Comparison of ENCODE assay signal across 11 cellular contexts in genomic region chr7:3260425-3260762, GRCh38. TPM values are rescaled to one million over a fixed set of nuclear protein-coding genes. Genes with fewer than 3 reads are reported as not detected.
A peak's percentile ranks its signal among the peaks of the same experiment; 100 is the strongest.
DNase-seq lines count a peak whose midpoint lies in the region; ATAC-seq and TF ChIP-seq lines count a peak whose summit lies in the region.
"Had no signal": no experiment of that assay in that cellular context is flagged by ENCODE, and none has a peak within 500 bp of the region (broad histone marks: within the 10 kb centered on the region; RNA-seq: fewer than 3 reads in every experiment).

No MANE protein-coding gene starts in this region.

- H3K4me2 ChIP-seq in osteoblast (ENCODE audit: insufficient read depth, low read length): peak overlapping the region; percentile 68

- H3K79me2 ChIP-seq in osteoblast (ENCODE audit: insufficient read depth, low read length): no peaks in the 10 kb centered on the region

- H3K36me3 ChIP-seq in BJ (ENCODE audit: control insufficient read depth, insufficient read depth, low read length) (no peaks in the 10 kb centered on the region), osteoblast (ENCODE audit: insufficient read depth, low read length) (no peaks in the 10 kb centered on the region)

- H3K9me3 ChIP-seq in osteoblast (ENCODE audit: low read depth, low read length): no peaks in the 10 kb centered on the region

- CTCF ChIA-PET in BJ (lab: Yijun Ruan, JAX): no interaction called here

- H3K4me1 ChIP-seq in osteoblast (ENCODE audit: insufficient read depth, low read length): no peaks in the 10 kb centered on the region

- ATAC-seq in HG03469 (IDR thresholded peaks at IDR 0.05; ENCODE audit: unreplicated experiment) (no peak), GM19351 (IDR thresholded peaks at IDR 0.05; ENCODE audit: unreplicated experiment) (no peak)
- ATAC-seq: left colon had no signal

- H3K4me3 ChIP-seq in BJ (ENCODE audit: low read depth, low read length) (peak overlapping the region; percentile 37), osteoblast (ENCODE audit: insufficient read depth, low read length) (peak overlapping the region; percentile 78)

- H3K27me3 ChIP-seq in BJ (ENCODE audit: control insufficient read depth, insufficient read depth, low read length) (no peaks in the 10 kb centered on the region), osteoblast (ENCODE audit: insufficient read depth, low read length) (no peaks in the 10 kb centered on the region)

- DNase-seq in BJ (ENCODE audit: low read depth): no peak
- peak; percentile 48 for DNase-seq in NCI-H226
- DNase-seq in fibroblast of gingiva (ENCODE audit: low read depth): peak; percentile 34
- no peak for DNase-seq in osteoblast (ENCODE audit: insufficient read length, low spot score, missing footprints)
- no peak for DNase-seq in GM10266 (ENCODE audit: extremely low spot score)
- DNase-seq in GM19238 (ENCODE audit: insufficient read length, low spot score): no peak
- DNase-seq: left colon; NCI-H510A treated with DMSO at 0.1 percent for 48 hours; stimulated activated CD8-positive, alpha-beta memory T cell treated with anti-CD3 and anti-CD28 coated beads, Interleukin-4, amount 100 ng/mL, for 48 hours had no signal

- H4K20me1 ChIP-seq in osteoblast (ENCODE audit: insufficient read depth, low read length): no peaks in the 10 kb centered on the region

- H3K27ac ChIP-seq in osteoblast (ENCODE audit: low read depth, low read length): peak overlapping the region; percentile 12

- TF ChIP-seq CTCF in BJ (IDR thresholded peaks at IDR 0.05; ENCODE audit: insufficient read depth, low read depth, low read length): no peak
- TF ChIP-seq CTCF in osteoblast (IDR thresholded peaks at IDR 0.05; ENCODE audit: extremely low read depth, low read depth, low read length): no peak
- no peak for TF ChIP-seq CTCF in GM10266 (IDR thresholded peaks at IDR 0.05; ENCODE audit: control insufficient read depth, insufficient read depth, low read depth, missing control alignments)

- POLR2A ChIA-PET in BJ (lab: Charles Lee): no interaction called here

- peak overlapping the region; percentile 92 for H2AFZ ChIP-seq in osteoblast (ENCODE audit: low read length)

RNA-seq across cellular contexts. Expression of gene SDK1, which starts 40.7 kb away (rescaled TPM):
- 0.01 TPM in 2 replicates for polyA plus RNA-seq in BJ (2011; rRNA removed)
- polyA minus RNA-seq in BJ (2011; rRNA and poly(A)+ RNA removed): not detected in 2 replicates
- total RNA-seq in osteoblast: under 0.01 and 0.36 TPM in 2 replicates

Comparison
In these comparisons a context has a peak if more than half of its experiments do, and no peak if none do; other contexts are left out.
1. DNase-seq: peak in NCI-H226 (single experiment) and fibroblast of gingiva (single experiment); none in BJ (single experiment), osteoblast (single experiment), GM10266 (single experiment) and GM19238 (single experiment).